Comparison of ENCODE assay signal across 14 cellular contexts in the genomic region with DNA sequence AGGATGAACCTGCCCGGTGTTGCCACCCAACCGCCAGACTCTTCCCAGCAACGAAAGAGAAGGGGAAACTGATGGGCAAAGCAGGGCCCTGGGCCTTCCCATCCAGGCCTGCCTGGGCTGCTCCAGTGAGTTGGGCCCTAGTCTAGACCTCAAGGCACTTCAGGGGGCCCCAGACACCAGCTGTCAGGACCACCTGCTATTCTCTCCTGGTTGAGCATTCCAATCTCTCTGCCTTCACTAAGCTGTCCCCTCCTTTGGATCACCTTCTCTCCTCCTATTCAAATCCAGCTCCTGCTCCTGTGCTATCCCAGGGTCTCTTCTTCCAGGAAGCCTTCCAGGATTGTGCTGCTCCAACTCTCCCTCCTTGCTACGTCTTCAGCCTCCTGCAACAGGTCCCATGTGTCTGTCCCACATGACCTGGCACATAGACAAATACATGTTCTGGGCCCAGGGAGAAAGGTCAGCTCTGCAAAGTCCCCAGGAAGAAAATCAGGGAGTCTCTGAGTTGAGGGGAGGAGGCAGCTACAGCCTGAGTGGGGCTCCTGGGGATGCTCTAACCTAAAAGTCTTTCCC. TPM values are rescaled to one million over a fixed set of nuclear protein-coding genes. Genes with fewer than 3 reads are reported as not detected.
A peak's percentile ranks its signal among the peaks of the same experiment; 100 is the strongest.
DNase-seq lines count a peak whose midpoint lies in the region; ATAC-seq and TF ChIP-seq lines count a peak whose summit lies in the region.
"Had no signal": no experiment of that assay in that cellular context is flagged by ENCODE, and none has a peak within 500 bp of the region (broad histone marks: within the 10 kb centered on the region; RNA-seq: fewer than 3 reads in every experiment).

No MANE protein-coding gene starts in this region.

- H3K36me3 Mint-ChIP-seq in neural crest cell (ENCODE audit: low read depth) = no peaks in the 10 kb centered on the region
- H3K36me3 Mint-ChIP-seq in naive thymus-derived CD4-positive, alpha-beta T cell = peaks cover 0 to 1% (median 0%) of the 10 kb centered on the region in 5 donors
- H3K36me3 Mint-ChIP-seq: T-cell had no signal

- H3K4me3 ChIP-seq in KMS-11 (IDR thresholded peaks at IDR 0.05; ENCODE audit: insufficient read depth, low read depth, low read length) = no peak overlapping the region
- no peak overlapping the region for H3K4me3 ChIP-seq in mammary epithelial cell (replicated peaks in 1 of 3; ENCODE audit: insufficient read depth in 1 of 3, low read depth in 2 of 3, low read length in 3 of 3)
- no peak overlapping the region for H3K4me3 ChIP-seq in naive thymus-derived CD4-positive, alpha-beta T cell (ENCODE audit: low read length)
- H3K4me3 ChIP-seq: heart left ventricle, left ventricle myocardium inferior had no signal

- H3K27ac ChIP-seq in C4-2B (peak overlapping the region; percentile 52), KMS-11 (peak overlapping the region; percentile 49; the same call in 1 of the 2 replicates), mammary epithelial cell (ENCODE audit: insufficient read depth, low read depth, low read length) (no peak overlapping the region)
- H3K27ac ChIP-seq in naive thymus-derived CD4-positive, alpha-beta T cell (ENCODE audit: low read depth, low read length) = no peak overlapping the region
- H3K27ac ChIP-seq: left ventricle myocardium inferior had no signal

- dilution Hi-C loops in mammary epithelial cell (cut with HindIII; ENCODE audit: low sequenced_read_pairs) = no loop called here

- CTCF ChIA-PET in mammary epithelial cell (lab: Charles Lee; ENCODE audit: low non-redundant PET) = interaction anchor here (0.6 kb wide), 1 partner anchor 48 kb away, joined by 3 read pairs; no protein-coding TSS in a partner anchor
- CTCF ChIA-PET in naive thymus-derived CD4-positive, alpha-beta T cell (lab: Charles Lee) = interaction anchor here (0.8 to 1.2 kb wide), 2 partner anchors 12 to 109 kb away, joined by 3 to 4 read pairs; no protein-coding TSS in a partner anchor

- H3K27me3 ChIP-seq in KMS-11 (ENCODE audit: insufficient read depth, low read depth) (no peaks in the 10 kb centered on the region), mammary epithelial cell (ENCODE audit: insufficient read depth, low read length) (no peaks in the 10 kb centered on the region)
- no peaks in the 10 kb centered on the region for H3K27me3 ChIP-seq in naive thymus-derived CD4-positive, alpha-beta T cell (ENCODE audit: control insufficient read depth in 2 of 2, insufficient read depth in 2 of 2, low read length in 2 of 2)

- TF ChIP-seq CTCF in C4-2B (conservative IDR thresholded peaks at IDR 0.05) (no peak), KMS-11 (conservative IDR thresholded peaks at IDR 0.05; ENCODE audit: low read depth, low read length) (no peak), mammary epithelial cell (conservative IDR thresholded peaks at IDR 0.05 in 1 of 2, IDR thresholded peaks at IDR 0.05 in 1 of 2; ENCODE audit: extremely low read depth in 1 of 2, insufficient read depth in 1 of 2, low read depth in 1 of 2, low read length in 2 of 2) (no peak), neural crest cell (conservative IDR thresholded peaks at IDR 0.05) (no peak)

- DNase-seq in mammary epithelial cell = no peak
- DNase-seq in neural crest cell (ENCODE audit: low read depth, low spot score) = no peak
- DNase-seq in cerebellar nuclear complex (lab: John Stamatoyannopoulos, UW) = no peak
- DNase-seq in stimulated activated CD4-positive, alpha-beta T cell treated with anti-CD3 and anti-CD28 coated beads, Interleukin-2, amount 100 ng/mL, for 24 hours = no peak
- no peak for DNase-seq in naive thymus-derived CD4-positive, alpha-beta T cell
- DNase-seq: activated CD4-positive, alpha-beta T cell treated with anti-CD3 and anti-CD28 coated beads, Interleukin-2, amount 10 ng/mL, durations not matched to agents 7 days and 5 days; activated naive CD4-positive, alpha-beta T cell treated with anti-CD3 and anti-CD28 coated beads, Interleukin-2, amount 10 ng/mL, durations not matched to agents 7 days and 5 days; effector CD4-positive, alpha-beta T cell; left ventricle myocardium inferior; NCI-H1105; T-cell had no signal

- POLR2A ChIA-PET in naive thymus-derived CD4-positive, alpha-beta T cell (lab: Charles Lee) = no interaction called here

- no TSS peak for BruUV-seq in mammary epithelial cell (replicated peaks; lab: Mats Ljungman, UMichigan)

- H2AFZ ChIP-seq in KMS-11 (ENCODE audit: low read depth) (no peak overlapping the region), mammary epithelial cell (ENCODE audit: low read depth, low read length) (no peak overlapping the region)

- H3K36me3 ChIP-seq in KMS-11 (ENCODE audit: insufficient read depth) (no peaks in the 10 kb centered on the region), mammary epithelial cell (ENCODE audit: insufficient read depth, low read length) (peaks cover 5% of the 10 kb centered on the region)
- no peaks in the 10 kb centered on the region for H3K36me3 ChIP-seq in naive thymus-derived CD4-positive, alpha-beta T cell (ENCODE audit: control insufficient read depth in 2 of 3, insufficient read depth in 3 of 3, low read length in 3 of 3)
- H3K36me3 ChIP-seq: heart left ventricle, left ventricle myocardium inferior had no signal

- H3K79me2 ChIP-seq in KMS-11 (ENCODE audit: insufficient read depth, low read depth) (peaks cover 31% of the 10 kb centered on the region), mammary epithelial cell (ENCODE audit: insufficient read depth, low read length) (peaks cover 74% of the 10 kb centered on the region)

- H4K20me1 ChIP-seq in KMS-11 (ENCODE audit: insufficient read depth) = no peaks in the 10 kb centered on the region
- H4K20me1 ChIP-seq in mammary epithelial cell (ENCODE audit: insufficient read depth, low read length) = peaks cover 4% of the 10 kb centered on the region

- peaks cover 40% of the 10 kb centered on the region for H3K4me1 ChIP-seq in KMS-11 (ENCODE audit: low read depth, poor library complexity, severe bottlenecking)
- H3K4me1 ChIP-seq in mammary epithelial cell (ENCODE audit: insufficient read depth, low read length) = peaks cover 39% of the 10 kb centered on the region
- H3K4me1 ChIP-seq in naive thymus-derived CD4-positive, alpha-beta T cell (ENCODE audit: control insufficient read depth in 2 of 2, insufficient read depth in 2 of 2, low read length in 2 of 2) = peaks cover 16 to 22% of the 10 kb centered on the region in 2 donors

- peak overlapping the region; percentile 51 for H3K4me3 Mint-ChIP-seq in neural crest cell
- H3K4me3 Mint-ChIP-seq in naive thymus-derived CD4-positive, alpha-beta T cell = no peak overlapping the region
- H3K4me3 Mint-ChIP-seq: activated CD4-positive, alpha-beta T cell treated with anti-CD3 and anti-CD28 coated beads, Interleukin-2, amount 10 ng/mL, durations not matched to agents 7 days and 5 days; activated naive CD4-positive, alpha-beta T cell treated with anti-CD3 and anti-CD28 coated beads, Interleukin-2, amount 10 ng/mL, durations not matched to agents 7 days and 5 days; T-cell had no signal

- intact Hi-C loops in mammary epithelial cell (cut with micrococcal nuclease) = loop anchor here (5.0 kb wide), 1 partner anchor 194 kb away; a partner anchor contains a TSS
- intact Hi-C loops in naive thymus-derived CD4-positive, alpha-beta T cell (cut with micrococcal nuclease) = loop anchor here (5.0 to 10.0 kb wide), 3 partner anchors 94 to 889 kb away; a partner anchor contains a TSS

- WGBS in mammary epithelial cell (ENCODE audit: low coverage, missing lambda C conversion rate) = 94% methylated on average over 2 of the region's 4 CpGs

- no peak overlapping the region for H3K27ac Mint-ChIP-seq in neural crest cell (ENCODE audit: unreplicated experiment)
- peak overlapping the region in 2 of 9 donors; percentile 4 to 42 for H3K27ac Mint-ChIP-seq in naive thymus-derived CD4-positive, alpha-beta T cell
- H3K27ac Mint-ChIP-seq: activated CD4-positive, alpha-beta T cell treated with anti-CD3 and anti-CD28 coated beads, Interleukin-2, amount 10 ng/mL, durations not matched to agents 7 days and 5 days; activated naive CD4-positive, alpha-beta T cell treated with anti-CD3 and anti-CD28 coated beads, Interleukin-2, amount 10 ng/mL, durations not matched to agents 7 days and 5 days; T-cell had no signal

- H3K27me3 Mint-ChIP-seq in neural crest cell (ENCODE audit: low read depth) = peaks cover 8% of the 10 kb centered on the region
- peaks cover 0 to 14% (median 5%) of the 10 kb centered on the region in 5 donors for H3K27me3 Mint-ChIP-seq in naive thymus-derived CD4-positive, alpha-beta T cell

- H3K9ac ChIP-seq in KMS-11 (no peak overlapping the region), mammary epithelial cell (ENCODE audit: insufficient read depth, low read length) (no peak overlapping the region)

- in situ Hi-C loops in mammary epithelial cell (cut with MboI; ENCODE audit: low sequenced_read_pairs in 2 of 2) = loop anchor here in 1 of 2 donors (10.0 kb wide), 1 partner anchor 102 kb away; no protein-coding TSS in a partner anchor

- peaks cover 17% of the 10 kb centered on the region for H3K4me1 Mint-ChIP-seq in neural crest cell
- peaks cover 13 to 41% (median 20%) of the 10 kb centered on the region in 7 donors for H3K4me1 Mint-ChIP-seq in naive thymus-derived CD4-positive, alpha-beta T cell

- ATAC-seq in naive thymus-derived CD4-positive, alpha-beta T cell = no peak
- ATAC-seq: heart left ventricle, T-cell had no signal

- H3K9me3 ChIP-seq in mammary epithelial cell (replicated peaks; ENCODE audit: insufficient read depth, low read length) = no peaks in the 10 kb centered on the region
- no peaks in the 10 kb centered on the region for H3K9me3 ChIP-seq in naive thymus-derived CD4-positive, alpha-beta T cell (ENCODE audit: control insufficient read depth in 2 of 3, low read length in 3 of 3)
- H3K9me3 ChIP-seq: heart left ventricle, left ventricle myocardium inferior had no signal

- H3K9me3 Mint-ChIP-seq in neural crest cell = no peaks in the 10 kb centered on the region
- peaks cover 0 to 2% (median 0%) of the 10 kb centered on the region in 11 donors for H3K9me3 Mint-ChIP-seq in naive thymus-derived CD4-positive, alpha-beta T cell
- H3K9me3 Mint-ChIP-seq: activated CD4-positive, alpha-beta T cell treated with anti-CD3 and anti-CD28 coated beads, Interleukin-2, amount 10 ng/mL, durations not matched to agents 7 days and 5 days; activated naive CD4-positive, alpha-beta T cell treated with anti-CD3 and anti-CD28 coated beads, Interleukin-2, amount 10 ng/mL, durations not matched to agents 7 days and 5 days; T-cell had no signal

- peak overlapping the region; percentile 56 for H3K4me2 ChIP-seq in KMS-11
- H3K4me2 ChIP-seq in mammary epithelial cell (ENCODE audit: insufficient read depth, low read depth, low read length) = peak overlapping the region; percentile 51

RNA-seq across cellular contexts. Expression of a gene that starts 3.1 kb away (rescaled TPM):
- 10 to 100 TPM in 1 of 2 donors, 1 to 10 TPM in 1; 6.8 to 39.7 TPM for total RNA-seq in mammary epithelial cell
- 30.5 TPM for polyA plus RNA-seq in mammary epithelial cell
- 30.8 TPM for polyA minus RNA-seq in mammary epithelial cell
- 16.4 and 17.7 TPM in 2 replicates for total RNA-seq in neural crest cell
- total RNA-seq in naive thymus-derived CD4-positive, alpha-beta T cell = 10 to 100 TPM in 3 of 5 experiments, 1 to 10 TPM in 2; 9.6 to 13.4 (median 10.5) TPM
- polyA plus RNA-seq in naive thymus-derived CD4-positive, alpha-beta T cell = 1 to 10 TPM; 1.2 to 3.2 TPM

RNA-seq across cellular contexts. Expression of a gene that starts 22.2 kb away (rescaled TPM):
- total RNA-seq in mammary epithelial cell = 10 to 100 TPM in 1 of 2 donors, 1 to 10 TPM in 1; 6.7 to 23.6 TPM
- polyA plus RNA-seq in mammary epithelial cell = 30.4 TPM
- 18.2 TPM for polyA minus RNA-seq in mammary epithelial cell
- total RNA-seq in neural crest cell = 23.3 and 26.4 TPM in 2 replicates
- total RNA-seq in naive thymus-derived CD4-positive, alpha-beta T cell = 10 to 100 TPM; 12.3 to 22.7 (median 17.2) TPM
- polyA plus RNA-seq in naive thymus-derived CD4-positive, alpha-beta T cell = 10 to 100 TPM; 10.2 to 15.9 TPM

RNA-seq across cellular contexts. Expression of a gene that starts 33.0 kb away (rescaled TPM):
- total RNA-seq in mammary epithelial cell (10 to 100 TPM; 36.0 to 57.6 TPM), neural crest cell (66.9 and 70.8 TPM in 2 replicates)
- 77.9 TPM for polyA plus RNA-seq in mammary epithelial cell
- polyA minus RNA-seq in mammary epithelial cell = 102 TPM
- total RNA-seq in naive thymus-derived CD4-positive, alpha-beta T cell = 100 to 1,000 TPM in 2 of 5 experiments, 10 to 100 TPM in 3; 50.5 to 107 (median 72.0) TPM
- polyA plus RNA-seq in naive thymus-derived CD4-positive, alpha-beta T cell = 100 to 1,000 TPM; 126 to 156 TPM

RNA-seq across cellular contexts. Expression of a gene that starts 33.2 kb away (rescaled TPM):
- total RNA-seq in mammary epithelial cell (10 to 100 TPM in 1 of 2 donors, 1 to 10 TPM in 1; 3.0 to 11.1 TPM), neural crest cell (11.1 and 11.4 TPM in 2 replicates)
- 5.7 TPM for polyA plus RNA-seq in mammary epithelial cell
- 5.7 TPM for polyA minus RNA-seq in mammary epithelial cell
- total RNA-seq in naive thymus-derived CD4-positive, alpha-beta T cell = 10 to 100 TPM in 4 of 5 experiments, 1 to 10 TPM in 1; 9.5 to 22.4 (median 13.4) TPM
- 10 to 100 TPM; 11.8 to 12.9 TPM for polyA plus RNA-seq in naive thymus-derived CD4-positive, alpha-beta T cell

RNA-seq across cellular contexts. Expression of a gene that starts 48.8 kb away (rescaled TPM):
- 1 to 10 TPM; 1.1 to 3.7 TPM for total RNA-seq in mammary epithelial cell
- 0.61 TPM for polyA plus RNA-seq in mammary epithelial cell
- not detected for polyA minus RNA-seq in mammary epithelial cell
- 10.0 and 10.1 TPM in 2 replicates for total RNA-seq in neural crest cell
- total RNA-seq in naive thymus-derived CD4-positive, alpha-beta T cell = under 1 TPM in 3 of 5 experiments, not detected in 2; 0.22 to 0.85 (median 0.44) TPM
- polyA plus RNA-seq in naive thymus-derived CD4-positive, alpha-beta T cell = not detected

Comparison
In these comparisons a context has a peak if more than half of its experiments do, and no peak if none do; other contexts are left out.
1. H3K27ac ChIP-seq: peak in C4-2B (single experiment) and KMS-11 (single experiment); none in mammary epithelial cell (single experiment) and naive thymus-derived CD4-positive, alpha-beta T cell (single experiment).